Comparison of ENCODE assay signal across 15 cellular contexts in the genomic region with DNA sequence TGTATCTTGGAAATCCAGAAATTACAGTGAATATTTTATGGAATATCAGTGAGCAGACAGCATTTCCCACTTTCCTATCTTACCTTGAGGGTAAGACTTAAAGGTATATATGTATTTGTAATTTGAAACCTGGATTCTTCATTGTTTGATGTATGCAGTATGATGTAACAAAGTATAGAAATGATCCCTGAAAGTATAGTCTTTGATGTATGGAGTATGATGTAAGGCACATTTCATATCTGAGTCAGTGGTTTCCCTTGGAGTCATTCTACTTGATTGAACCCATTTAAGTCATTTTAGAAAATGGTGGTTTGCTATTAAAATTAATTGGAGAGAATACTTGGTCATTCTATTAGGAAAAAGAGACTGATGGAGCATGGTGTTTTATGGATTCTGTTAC. TPM values are rescaled to one million over a fixed set of nuclear protein-coding genes. Genes with fewer than 3 reads are reported as not detected.
DNase-seq lines count a peak whose midpoint lies in the region; ATAC-seq, FAIRE-seq and TF ChIP-seq lines count a peak whose summit lies in the region.
"Had no signal": no experiment of that assay in that cellular context is flagged by ENCODE, and none has a peak within 500 bp of the region (broad histone marks: within the 10 kb centered on the region; RNA-seq: fewer than 3 reads in every experiment).

No MANE protein-coding gene starts in this region.

- H3K27me3 ChIP-seq in SU-DHL-6 (ENCODE audit: low read length) (no peaks in the 10 kb centered on the region), pancreas (no peaks in the 10 kb centered on the region), GM23248 (replicated peaks; ENCODE audit: insufficient read depth) (no peaks in the 10 kb centered on the region)
- H3K27me3 ChIP-seq: body of pancreas, gastrocnemius medialis had no signal

- intact Hi-C loops in pancreas (cut with DNase I) = no loop called here

- H3K4me2 ChIP-seq in SU-DHL-6 (ENCODE audit: low read depth, low read length, poor library complexity, severe bottlenecking) (peak overlapping the region; percentile 92), GM23248 (ENCODE audit: unreplicated experiment) (no peak overlapping the region)

- H3K27ac ChIP-seq in SU-DHL-6 (ENCODE audit: low read depth, low read length) = peak overlapping the region; percentile 98
- H3K27ac ChIP-seq in pancreas = no peak overlapping the region
- no peak overlapping the region for H3K27ac ChIP-seq in GM23248

- no peaks in the 10 kb centered on the region for H3K27me3 Mint-ChIP-seq in activated naive CD4-positive, alpha-beta T cell treated with anti-CD3 and anti-CD28 coated beads, Interleukin-2, amount 50 U/mL, for 24 hours
- no peaks in the 10 kb centered on the region for H3K27me3 Mint-ChIP-seq in effector memory CD8-positive, alpha-beta T cell

- peak overlapping the region; percentile 95 for H3K27ac Mint-ChIP-seq in activated naive CD4-positive, alpha-beta T cell treated with anti-CD3 and anti-CD28 coated beads, Interleukin-2, amount 50 U/mL, for 24 hours
- H3K27ac Mint-ChIP-seq in effector memory CD8-positive, alpha-beta T cell = peak overlapping the region; percentile 97 to 98

- H3K36me3 ChIP-seq in SU-DHL-6 (ENCODE audit: low read length) (0 out of 2 replicates have a peak, but pooled peaks cover under 1% of the 10 kb centered on the region), pancreas (peaks cover 0 to 4% (median 0%) of the 10 kb centered on the region in 3 donors), GM23248 (ENCODE audit: low read depth) (peaks cover 8% of the 10 kb centered on the region; the same call in 1 of the 2 replicates)

- H3K9ac ChIP-seq in SU-DHL-6 (ENCODE audit: low read length) = peak overlapping the region; percentile 59
- no peak overlapping the region for H3K9ac ChIP-seq in GM23248

- H3K36me3 Mint-ChIP-seq in activated naive CD4-positive, alpha-beta T cell treated with anti-CD3 and anti-CD28 coated beads, Interleukin-2, amount 50 U/mL, for 24 hours = peaks cover 18% of the 10 kb centered on the region
- H3K36me3 Mint-ChIP-seq in effector memory CD8-positive, alpha-beta T cell (ENCODE audit: insufficient read depth) = peaks cover 34% of the 10 kb centered on the region

- no peak overlapping the region for H3K4me3 ChIP-seq in SU-DHL-6 (ENCODE audit: insufficient read depth, low read length, poor library complexity, severe bottlenecking)
- no peak overlapping the region for H3K4me3 ChIP-seq in pancreas
- H3K4me3 ChIP-seq in GM23248 = no peak overlapping the region
- H3K4me3 ChIP-seq: body of pancreas, mucosa of descending colon had no signal

- H3F3A ChIP-seq in SU-DHL-6 (ENCODE audit: insufficient read depth) (peaks cover 85% of the 10 kb centered on the region), GM23248 (ENCODE audit: insufficient read depth) (no peaks in the 10 kb centered on the region)

- H2AFZ ChIP-seq in SU-DHL-6 (ENCODE audit: low read depth, low read length, severe bottlenecking) (no peak overlapping the region), GM23248 (no peak overlapping the region)

- in situ Hi-C loops in GM23248 (cut with MboI) = no loop called here

- H3K79me2 ChIP-seq in SU-DHL-6 (ENCODE audit: insufficient read depth, low read length) = peaks cover 34% of the 10 kb centered on the region; the same call in 1 of the 2 replicates
- H3K79me2 ChIP-seq in GM23248 (ENCODE audit: insufficient read depth) = no peaks in the 10 kb centered on the region

- H3K9me3 Mint-ChIP-seq in activated naive CD4-positive, alpha-beta T cell treated with anti-CD3 and anti-CD28 coated beads, Interleukin-2, amount 50 U/mL, for 24 hours = no peaks in the 10 kb centered on the region
- H3K9me3 Mint-ChIP-seq in effector memory CD8-positive, alpha-beta T cell = no peaks in the 10 kb centered on the region

- H3K4me1 ChIP-seq in pancreas (peaks cover 0 to 3% (median 0%) of the 10 kb centered on the region in 3 donors), GM23248 (ENCODE audit: insufficient read depth) (no peaks in the 10 kb centered on the region; the same call in 1 of the 2 replicates)
- H3K4me1 ChIP-seq: body of pancreas had no signal

- no peak for FAIRE-seq in pancreas (lab: Jason Lieb, UNC)
- FAIRE-seq: H1 had no signal

- H4K20me1 ChIP-seq in SU-DHL-6 (ENCODE audit: low read depth, low read length) (no peaks in the 10 kb centered on the region), GM23248 (ENCODE audit: insufficient read depth) (no peaks in the 10 kb centered on the region)

- ATAC-seq in effector memory CD8-positive, alpha-beta T cell (replicated peaks) = no peak
- ATAC-seq in pancreas = no peak
- ATAC-seq: body of pancreas, gastrocnemius medialis, mucosa of descending colon had no signal

- TF ChIP-seq CTCF in SU-DHL-6 (IDR thresholded peaks at IDR 0.05; ENCODE audit: insufficient read depth, low read length, poor library complexity, severe bottlenecking) (no peak), pancreas (IDR thresholded peaks at IDR 0.05) (no peak)

- H3K4me1 Mint-ChIP-seq in activated naive CD4-positive, alpha-beta T cell treated with anti-CD3 and anti-CD28 coated beads, Interleukin-2, amount 50 U/mL, for 24 hours = peaks cover 84% of the 10 kb centered on the region
- peaks cover 61 to 65% of the 10 kb centered on the region in 2 donors for H3K4me1 Mint-ChIP-seq in effector memory CD8-positive, alpha-beta T cell (ENCODE audit: low read depth in 2 of 2)

- DNase-seq in activated naive CD4-positive, alpha-beta T cell treated with Interleukin-2 at 50 U/mL for 16 hours = no peak
- no peak for DNase-seq in effector memory CD8-positive, alpha-beta T cell
- DNase-seq in T-helper 9 cell = no peak
- DNase-seq in pancreas = no peak
- no peak for DNase-seq in SK-N-DZ (ENCODE audit: low spot score)
- DNase-seq in GM23248 = no peak
- DNase-seq: activated CD8-positive, alpha-beta memory T cell treated with anti-CD3 and anti-CD28 coated beads, Interleukin-2, amount 50 U/mL, for 4 hours; body of pancreas; gastrocnemius medialis; mucosa of descending colon; RPMI8226; stimulated activated CD4-positive, alpha-beta T cell treated with anti-CD3 and anti-CD28 coated beads, Interleukin-1b, Interleukin-23, amount 100 ng/mL, for 48 hours had no signal

- H3K9me2 ChIP-seq in SU-DHL-6 (replicated peaks; ENCODE audit: insufficient read depth, low read length) = no peaks in the 10 kb centered on the region
- H3K9me2 ChIP-seq in GM23248 (ENCODE audit: insufficient read depth) = no peaks in the 10 kb centered on the region

- peak overlapping the region; percentile 62 for H3K4me3 Mint-ChIP-seq in activated naive CD4-positive, alpha-beta T cell treated with anti-CD3 and anti-CD28 coated beads, Interleukin-2, amount 50 U/mL, for 24 hours
- peak overlapping the region; percentile 11 to 40 for H3K4me3 Mint-ChIP-seq in effector memory CD8-positive, alpha-beta T cell

- H3K9me3 ChIP-seq in SU-DHL-6 (ENCODE audit: insufficient read depth, low read length) = no peaks in the 10 kb centered on the region
- H3K9me3 ChIP-seq in pancreas = no peaks in the 10 kb centered on the region
- H3K9me3 ChIP-seq in GM23248 (ENCODE audit: low read depth) = no peaks in the 10 kb centered on the region
- H3K9me3 ChIP-seq: body of pancreas, gastrocnemius medialis, mucosa of descending colon had no signal

RNA-seq across cellular contexts. Expression of gene AMZ2, which starts 10.1 kb away (rescaled TPM):
- total RNA-seq in pancreas = 10 to 100 TPM; 21.2 to 34.1 (median 28.2) TPM
- polyA plus RNA-seq in pancreas (10 to 100 TPM; 27.7 to 46.0 TPM), GM23248 (2016; fragmentation: Nextera tagmentation; extraction: Ambion mirVana) (117 and 120 TPM in 2 replicates)
- 122 and 134 TPM in 2 replicates for polyA plus RNA-seq in SK-N-DZ (2014; cell fraction: cytosol; rRNA removed)
- polyA plus RNA-seq in SK-N-DZ (2014; cell fraction: nucleus; rRNA removed) = 113 and 125 TPM in 2 replicates
- 81.6 and 96.7 TPM in 2 replicates for total RNA-seq in GM23248 (2014; rRNA removed; shearing (Covaris generic))

RNA-seq across cellular contexts. Expression of gene SLC16A6, which starts 33.0 kb away (rescaled TPM):
- 1 to 10 TPM in 1 of 6 donors, under 1 TPM in 5; 0.08 to 1.0 (median 0.17) TPM for total RNA-seq in pancreas
- polyA plus RNA-seq in pancreas (under 1 TPM; 0.02 to 0.08 TPM), GM23248 (2016; fragmentation: Nextera tagmentation; extraction: Ambion mirVana) (0.16 and 0.30 TPM in 2 replicates)
- 0.23 and 0.46 TPM in 2 replicates for polyA plus RNA-seq in SK-N-DZ (2014; cell fraction: cytosol; rRNA removed)
- polyA plus RNA-seq in SK-N-DZ (2014; cell fraction: nucleus; rRNA removed) = 0.35 and 0.38 TPM in 2 replicates
- 0.13 and 0.32 TPM in 2 replicates for total RNA-seq in GM23248 (2014; rRNA removed; shearing (Covaris generic))

RNA-seq across cellular contexts. Expression of gene ARSG, which starts 33.4 kb away (rescaled TPM):
- total RNA-seq in pancreas = 1 to 10 TPM in 4 of 6 donors, under 1 TPM in 2; 0.46 to 2.5 (median 1.4) TPM
- polyA plus RNA-seq in pancreas (1 to 10 TPM in 1 of 2 donors, under 1 TPM in 1; 0.53 to 1.8 TPM), GM23248 (2016; fragmentation: Nextera tagmentation; extraction: Ambion mirVana) (5.0 and 5.6 TPM in 2 replicates)
- polyA plus RNA-seq in SK-N-DZ (2014; cell fraction: cytosol; rRNA removed) = 3.4 and 6.3 TPM in 2 replicates
- polyA plus RNA-seq in SK-N-DZ (2014; cell fraction: nucleus; rRNA removed) = 7.8 and 9.5 TPM in 2 replicates
- 2.8 and 9.1 TPM in 2 replicates for total RNA-seq in GM23248 (2014; rRNA removed; shearing (Covaris generic))
